Comparison of ENCODE assay signal across 22 cellular contexts in genomic region chr7:95700917-95701316, GRCh38.
"Had no signal": no experiment of that assay in that cellular context is flagged by ENCODE, and none has a peak within 500 bp of the region (broad histone marks: within the 10 kb centered on the region; RNA-seq: fewer than 3 reads in every experiment).

No MANE protein-coding gene starts in this region.

- H3K27me3 ChIP-seq: breast epithelium had no signal

- H3K4me3 ChIP-seq: breast epithelium, coronary artery, K562, SJSA1 had no signal

- DNase-seq: activated B cell treated with CpG ODN at 0.5 μM for 24 hours; activated CD4-positive, alpha-beta T cell treated with anti-CD3 and anti-CD28 coated beads for 1 hour; activated CD4-positive, alpha-beta T cell treated with anti-CD3 and anti-CD28 coated beads, Interleukin-2, amount 10 ng/mL, durations not matched to agents 24 days and 14 days; activated CD4-positive, alpha-beta T cell treated with anti-CD3 and anti-CD28 coated beads, Interleukin-2, amount 50 U/mL, for 48 hours; activated CD8-positive, alpha-beta memory T cell treated with anti-CD3 and anti-CD28 coated beads, Interleukin-2, amount 10 ng/mL, durations not matched to agents 7 days and 5 days; activated effector memory CD4-positive, alpha-beta T cell treated with Interleukin-2 at 50 U/mL for 16 hours; activated naive CD4-positive, alpha-beta T cell; activated T-cell treated with anti-CD3 and anti-CD28 coated beads, Interleukin-2, amount 50 U/mL, for 24 hours; aorta; central memory CD4-positive, alpha-beta T cell; Karpas-422; MM.1S; NCI-H1694 treated with DMSO at 0.1 percent for 48 hours; NCI-H510A treated with DMSO at 0.1 percent for 48 hours; PC-3; SHP77; T-helper 17 cell; T-helper 9 cell had no signal

- H3K27ac ChIP-seq: breast epithelium, coronary artery, SJSA1 had no signal

- H3K9me3 ChIP-seq: breast epithelium, SJSA1 had no signal

- H3K4me1 ChIP-seq: breast epithelium, SJSA1 had no signal

- H3K36me3 ChIP-seq: breast epithelium, SJSA1 had no signal
